19 cellular contexts compared by ENCODE assay signal in genomic region chr3:49609815-49610214, GRCh38. TPM values are rescaled to one million over a fixed set of nuclear protein-coding genes. Genes with fewer than 3 reads are reported as not detected.
A peak's percentile ranks its signal among the peaks of the same experiment; 100 is the strongest.
DNase-seq lines count a peak whose midpoint lies in the region; ATAC-seq and TF ChIP-seq lines count a peak whose summit lies in the region.
"Had no signal": no experiment of that assay in that cellular context is flagged by ENCODE, and none has a peak within 500 bp of the region (broad histone marks: within the 10 kb centered on the region; RNA-seq: fewer than 3 reads in every experiment).

No MANE protein-coding gene starts in this region.

- H3K4me1 ChIP-seq in left ventricle myocardium inferior (peaks cover 18% of the 10 kb centered on the region), stomach smooth muscle (ENCODE audit: control insufficient read depth, insufficient read depth, low read length) (peaks cover 8% of the 10 kb centered on the region)

- TF ChIP-seq CTCF in left ventricle myocardium inferior (IDR thresholded peaks at IDR 0.05; ENCODE audit: borderline replicate concordance) (no peak), GM10248 (IDR thresholded peaks at IDR 0.05; ENCODE audit: control extremely low read depth, extremely low read depth, low read depth, missing control alignments) (no peak)

- H3K4me3 ChIP-seq in left ventricle myocardium inferior (no peak overlapping the region), stomach smooth muscle (ENCODE audit: low read length in 2 of 2) (no peak overlapping the region)
- H3K4me3 ChIP-seq: thoracic aorta had no signal

- CTCF ChIA-PET in GM10248 (lab: Yijun Ruan, JAX) = no interaction called here

- H3K9me3 ChIP-seq in left ventricle myocardium inferior (replicated peaks) (peaks cover 8% of the 10 kb centered on the region), stomach smooth muscle (ENCODE audit: control insufficient read depth in 2 of 2, low read length in 2 of 2) (no peaks in the 10 kb centered on the region)
- H3K9me3 ChIP-seq: thoracic aorta had no signal

- ATAC-seq in SK-N-SH treated with all-trans-retinoic acid at 6 μM for 48 hours = peak; percentile 71
- ATAC-seq: activated T-helper 17 cell treated with anti-CD3 and anti-CD28 coated beads, Interleukin-2, amount 50 U/mL, for 72 hours; sciatic nerve had no signal

- no peaks in the 10 kb centered on the region for H3K36me3 ChIP-seq in left ventricle myocardium inferior
- H3K36me3 ChIP-seq in stomach smooth muscle (ENCODE audit: control insufficient read depth in 2 of 2, insufficient read depth in 2 of 2, low read length in 2 of 2) = no peaks in the 10 kb centered on the region
- H3K36me3 ChIP-seq: thoracic aorta had no signal

- intact Hi-C loops in left ventricle myocardium inferior (cut with micrococcal nuclease) = no loop called here

- DNase-seq in DMS79 (lab: John Stamatoyannopoulos, UW) (peak; percentile 45), left ventricle myocardium inferior (peak; percentile 29), NCI-H1417 (lab: John Stamatoyannopoulos, UW) (no peak), GM10248 (ENCODE audit: extremely low spot score) (no peak), NCI-H1105 treated with DMSO at 0.1 percent for 48 hours (lab: John Stamatoyannopoulos, UW) (no peak)
- DNase-seq: activated CD4-positive, alpha-beta T cell treated with anti-CD3 and anti-CD28 coated beads, Interleukin-2, amount 10 ng/mL, durations not matched to agents 24 days and 14 days; activated naive CD8-positive, alpha-beta T cell treated with anti-CD3 and anti-CD28 coated beads for 36 hours; cortex of kidney; HCEC 1CT; hippocampal formation; naive B cell; NCI-H1092; NCI-H748 treated with DMSO at 0.1 percent for 48 hours; SIG-M5 had no signal

- POLR2A ChIA-PET in GM10248 (lab: Yijun Ruan, JAX) = no interaction called here

- H3K27ac ChIP-seq in left ventricle myocardium inferior (replicated peaks) (no peak overlapping the region), stomach smooth muscle (ENCODE audit: low read length) (peak overlapping the region; percentile 49)
- H3K27ac ChIP-seq: thoracic aorta had no signal

- H3K27me3 ChIP-seq in left ventricle myocardium inferior (ENCODE audit: low read depth) (no peaks in the 10 kb centered on the region), stomach smooth muscle (ENCODE audit: control insufficient read depth in 1 of 2, insufficient read depth in 2 of 2, low read length in 2 of 2) (no peaks in the 10 kb centered on the region)

- H3K9ac ChIP-seq in stomach smooth muscle (ENCODE audit: low read length in 2 of 2) = no peak overlapping the region

TF ChIP-seq in SK-N-SH treated with all-trans-retinoic acid at 6 μM for 48 hours, 23 proteins besides CTCF, POLR2A, EP300 and RAD21:
- no peak for TF ChIP-seq ZFP30 (CRISPR knock-in tag; IDR thresholded peaks at IDR 0.05)
- peak; percentile 36; the same call in 1 of the 2 replicates for TF ChIP-seq TCF4 (CRISPR knock-in tag; IDR thresholded peaks at IDR 0.05; ENCODE audit: borderline replicate concordance)

RNA-seq across cellular contexts. Expression of gene BSN, which starts 55.5 kb away (rescaled TPM):
- 0.55 TPM for total RNA-seq in left ventricle myocardium inferior

Comparison
In these comparisons a context has a peak if more than half of its experiments do, and no peak if none do; other contexts are left out.
1. DNase-seq: peak in DMS79 (single experiment) and left ventricle myocardium inferior (single experiment); none in NCI-H1417 (0 of 3), GM10248 (single experiment) and NCI-H1105 treated with DMSO at 0.1 percent for 48 hours (single experiment).